Comparison of ENCODE assay signal across 2 cellular contexts in genomic region chr4:88702780-88703179, GRCh38.
A peak's percentile ranks its signal among the peaks of the same experiment; 100 is the strongest.
TF ChIP-seq lines count a peak whose summit lies in the region.

No MANE protein-coding gene starts in this region.

TF ChIP-seq in IMR-90, 13 proteins besides CTCF, POLR2A, EP300 and RAD21:
- TF ChIP-seq ELK1 (IDR thresholded peaks at IDR 0.05; ENCODE audit: borderline replicate concordance, low read depth, low read length): no peak
- no peak for TF ChIP-seq CHD1 (IDR thresholded peaks at IDR 0.05; ENCODE audit: low read depth, low read length)
- no peak for TF ChIP-seq BHLHE40 (IDR thresholded peaks at IDR 0.05; ENCODE audit: low read depth, low read length)
- no peak for TF ChIP-seq USF2 (IDR thresholded peaks at IDR 0.05; ENCODE audit: low read depth, low read length)
- TF ChIP-seq RCOR1 (IDR thresholded peaks at IDR 0.05; ENCODE audit: insufficient replicate concordance, low read length): no peak
- no peak for TF ChIP-seq MAFK (IDR thresholded peaks at IDR 0.05; ENCODE audit: low read depth, low read length)
- no peak for TF ChIP-seq CEBPB (IDR thresholded peaks at IDR 0.05; ENCODE audit: low read depth, low read length)

TF ChIP-seq in K562, 482 proteins besides CTCF, POLR2A, EP300 and RAD21:
- TF ChIP-seq RFX7 (CRISPR knock-in tag; IDR thresholded peaks at IDR 0.05) (no peak), TCF3 (CRISPR knock-in tag; IDR thresholded peaks at IDR 0.05) (peak; percentile 54; the same call in 1 of the 2 replicates), POLR2AphosphoS5 (IDR thresholded peaks at IDR 0.05; ENCODE audit: control insufficient read depth, insufficient read depth, low read depth, low read length) (peak; percentile 50; the same call in 1 of the 2 replicates), ZNF830 (CRISPR knock-in tag; IDR thresholded peaks at IDR 0.05) (no peak), CBFA2T3 (IDR thresholded peaks at IDR 0.05) (peak; percentile 80), ARID1B (IDR thresholded peaks at IDR 0.05) (peak; percentile 66), TAL1 (IDR thresholded peaks at IDR 0.05) (peak; percentile 60; the same call in 1 of the 2 replicates), TEAD4 (IDR thresholded peaks at IDR 0.05; ENCODE audit: low read length) (peak; percentile 64), TEAD4 (CRISPR knock-in tag; IDR thresholded peaks at IDR 0.05; ENCODE audit: borderline replicate concordance) (no peak), TRIM24 (IDR thresholded peaks at IDR 0.05) (peak in 1 of 2 experiments; percentile 39; a peak in 1 of 4 replicates), PRPF4 (IDR thresholded peaks at IDR 0.05; ENCODE audit: insufficient read depth, low read depth, low read length, poor library complexity, severe bottlenecking) (no peak), STAT5A (IDR thresholded peaks at IDR 0.05; ENCODE audit: borderline replicate concordance, low read length) (0 out of 2 replicates have a peak, but pooled peaks have one; percentile 17), CAMTA2 (CRISPR knock-in tag; conservative IDR thresholded peaks at IDR 0.05) (no peak), ELF2 (CRISPR knock-in tag; IDR thresholded peaks at IDR 0.05) (no peak), ZNF76 (CRISPR knock-in tag; IDR thresholded peaks at IDR 0.05; ENCODE audit: borderline replicate concordance) (no peak), CBFA2T2 (conservative IDR thresholded peaks at IDR 0.05) (peak; percentile 64), CREB3 (tag; conservative IDR thresholded peaks at IDR 0.05; ENCODE audit: low read depth) (no peak), ZBTB33 (CRISPR knock-in tag; IDR thresholded peaks at IDR 0.05) (0 out of 2 replicates have a peak, but pooled peaks have one; percentile 15), ZBTB9 (CRISPR knock-in tag; IDR thresholded peaks at IDR 0.05) (no peak), DACH1 (IDR thresholded peaks at IDR 0.05; ENCODE audit: partially characterized antibody) (peak; percentile 22), MEF2A (IDR thresholded peaks at IDR 0.05; ENCODE audit: control insufficient read depth, low read depth, low read length) (no peak), SMARCA4 (IDR thresholded peaks at IDR 0.05) (peak; percentile 22; the same call in 1 of the 2 replicates), PHF8 (IDR thresholded peaks at IDR 0.05; ENCODE audit: borderline replicate concordance, low read length) (no peak), NCOR1 (IDR thresholded peaks at IDR 0.05) (peak; percentile 35; the same call in 1 of the 2 replicates), PHF21A (IDR thresholded peaks at IDR 0.05; ENCODE audit: borderline replicate concordance, low read depth) (no peak), TCF15 (CRISPR knock-in tag; IDR thresholded peaks at IDR 0.05) (no peak), E2F1 (CRISPR knock-in tag; IDR thresholded peaks at IDR 0.05) (no peak), ARID3A (IDR thresholded peaks at IDR 0.05; ENCODE audit: borderline replicate concordance, low read depth, low read length) (peak; percentile 7; the same call in 1 of the 2 replicates)
